ENCODE assay signal across 8 cellular contexts in the genomic region with DNA sequence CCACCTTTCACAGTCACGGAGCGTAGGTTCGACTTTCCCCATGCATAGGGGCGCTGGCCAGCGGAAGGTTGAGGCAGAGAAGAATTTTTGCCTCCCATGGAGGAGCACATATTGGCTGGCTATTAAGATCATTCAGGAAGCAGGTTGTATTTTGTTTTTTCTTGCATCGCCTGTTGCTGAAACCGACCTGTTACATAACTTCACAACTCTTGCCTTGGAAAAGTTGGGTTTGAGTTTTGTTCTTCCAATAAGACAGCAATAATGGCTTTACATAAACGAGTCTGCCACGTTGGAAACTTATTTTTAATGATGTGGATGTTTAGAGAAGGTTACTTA. TPM values are rescaled to one million over a fixed set of nuclear protein-coding genes. Genes with fewer than 3 reads are reported as not detected.
DNase-seq lines count a peak whose midpoint lies in the region; ATAC-seq and TF ChIP-seq lines count a peak whose summit lies in the region.

No MANE protein-coding gene starts in this region.

- DNase-seq in heart right ventricle (no peak), Right ventricle myocardium inferior (ENCODE audit: missing footprints) (no peak), right lobe of liver (no peak), DMS53 treated with DMSO at 0.1 percent for 48 hours (lab: John Stamatoyannopoulos, UW; ENCODE audit: unreplicated experiment) (no peak)
- DNase-seq in activated naive CD8-positive, alpha-beta T cell treated with anti-CD3 and anti-CD28 coated beads, Interleukin-2, amount 50 U/mL, for 24 hours = no peak
- DNase-seq in NK-92 treated with Interleukin-12 subunit alpha and Interleukin-12 subunit beta, amount 100 ng/mL, for 24 hours (lab: John Stamatoyannopoulos, UW) = no peak
- DNase-seq in stimulated activated naive CD4-positive, alpha-beta T cell treated with Interleukin-2 at 50 U/mL for 16 hours (lab: John Stamatoyannopoulos, UW) = no peak

- H3K9me3 ChIP-seq in heart right ventricle (no peaks in the 10 kb centered on the region), right lobe of liver (no peaks in the 10 kb centered on the region)

- H3K36me3 ChIP-seq in heart right ventricle (peaks cover 0 to 35% (median 0%) of the 10 kb centered on the region in 9 donors), right lobe of liver (peaks cover 0 to 5% (median 0%) of the 10 kb centered on the region in 4 donors), urinary bladder (ENCODE audit: insufficient read depth) (no peaks in the 10 kb centered on the region)

- peak overlapping the region; percentile 96 for H3K4me3 Mint-ChIP-seq in activated naive CD8-positive, alpha-beta T cell treated with anti-CD3 and anti-CD28 coated beads, Interleukin-2, amount 50 U/mL, for 24 hours

- H3K36me3 Mint-ChIP-seq in activated naive CD8-positive, alpha-beta T cell treated with anti-CD3 and anti-CD28 coated beads, Interleukin-2, amount 50 U/mL, for 24 hours (ENCODE audit: low read depth) = peaks cover 40% of the 10 kb centered on the region

- WGBS in heart right ventricle, 2 donors = 5 to 6% methylated on average over 9 of the region's 9 CpGs
- 0% methylated on average over 7 of the region's 9 CpGs for WGBS in right lobe of liver (ENCODE audit: insufficient coverage, low coverage, low lambda C conversion rate, missing lambda C conversion rate)
- 5% methylated on average over 9 of the region's 9 CpGs for WGBS in urinary bladder

- H3K9me3 Mint-ChIP-seq in activated naive CD8-positive, alpha-beta T cell treated with anti-CD3 and anti-CD28 coated beads, Interleukin-2, amount 50 U/mL, for 24 hours = no peaks in the 10 kb centered on the region

- H3K4me1 Mint-ChIP-seq in activated naive CD8-positive, alpha-beta T cell treated with anti-CD3 and anti-CD28 coated beads, Interleukin-2, amount 50 U/mL, for 24 hours = peaks cover 45% of the 10 kb centered on the region

- ATAC-seq in heart right ventricle = peak in 3 of 8 donors; percentile 9 to 28 (median 11)
- ATAC-seq in Right ventricle myocardium inferior = no peak
- ATAC-seq in activated naive CD8-positive, alpha-beta T cell treated with anti-CD3 and anti-CD28 coated beads, Interleukin-2, amount 50 U/mL, for 24 hours = no peak
- ATAC-seq in right lobe of liver = peak in 2 of 4 donors; percentile 2 to 4

- H3K4me3 ChIP-seq in heart right ventricle (peak overlapping the region; percentile 69 to 99 (median 90)), right lobe of liver (peak overlapping the region; percentile 74 to 91 (median 78)), urinary bladder (ENCODE audit: low read depth, low read length) (peak overlapping the region; percentile 92)

- H3K27me3 ChIP-seq in heart right ventricle (no peaks in the 10 kb centered on the region), right lobe of liver (no peaks in the 10 kb centered on the region)

- intact Hi-C loops in heart right ventricle (cut with DNase I) = loop anchor here in 5 of 10 donors (5.0 to 10.0 kb wide), 3 partner anchors 148 to 158 kb away; partner anchors contain the start of gene CRTC1 (in 4 of the 5)
- intact Hi-C loops in Right ventricle myocardium inferior (cut with DNase I) = no loop called here
- intact Hi-C loops in right lobe of liver (cut with DNase I) = no loop called here

- TF ChIP-seq POLR2A in right lobe of liver (IDR thresholded peaks at IDR 0.05) = no peak

- peaks cover 2% of the 10 kb centered on the region for H3K27me3 Mint-ChIP-seq in activated naive CD8-positive, alpha-beta T cell treated with anti-CD3 and anti-CD28 coated beads, Interleukin-2, amount 50 U/mL, for 24 hours

- peak overlapping the region; percentile 95 for H3K27ac Mint-ChIP-seq in activated naive CD8-positive, alpha-beta T cell treated with anti-CD3 and anti-CD28 coated beads, Interleukin-2, amount 50 U/mL, for 24 hours

- H3K27ac ChIP-seq in heart right ventricle (peak overlapping the region in 8 of 10 donors; percentile 84 to 96 (median 88)), right lobe of liver (peak overlapping the region; percentile 76 to 92 (median 84)), urinary bladder (ENCODE audit: low read depth) (no peak overlapping the region)

- TF ChIP-seq CTCF in heart right ventricle (IDR thresholded peaks at IDR 0.05) = no peak
- TF ChIP-seq CTCF in right lobe of liver (IDR thresholded peaks at IDR 0.05) = no peak

- H3K4me1 ChIP-seq in heart right ventricle = peaks cover 13 to 62% (median 55%) of the 10 kb centered on the region in 9 donors
- peaks cover 0 to 47% (median 10%) of the 10 kb centered on the region in 4 donors for H3K4me1 ChIP-seq in right lobe of liver
- H3K4me1 ChIP-seq in urinary bladder (ENCODE audit: insufficient read depth) = no peaks in the 10 kb centered on the region

RNA-seq across cellular contexts. Expression of gene UPF1, which starts 1.4 kb away (rescaled TPM):
- total RNA-seq in heart right ventricle (10 to 100 TPM; 32.3 to 44.3 (median 37.5) TPM), Right ventricle myocardium inferior (37.0 TPM), right lobe of liver (10 to 100 TPM; 34.0 to 61.0 (median 41.3) TPM), urinary bladder (34.4 TPM)
- polyA plus RNA-seq in heart right ventricle (10 to 100 TPM; 25.2 to 36.7 TPM), urinary bladder (52.9 TPM)

RNA-seq across cellular contexts. Expression of gene COMP, which starts 42.0 kb away (rescaled TPM):
- 1 to 10 TPM in 3 of 10 donors, under 1 TPM in 5, not detected in 2; 0.13 to 5.9 (median 0.43) TPM for total RNA-seq in heart right ventricle
- 1 to 10 TPM in 1 of 2 donors, under 1 TPM in 1; 0.29 to 2.4 TPM for polyA plus RNA-seq in heart right ventricle
- not detected for total RNA-seq in Right ventricle myocardium inferior
- total RNA-seq in right lobe of liver = under 1 TPM in 2 of 6 experiments, not detected in 4; 0.11 to 0.31 TPM
- total RNA-seq in urinary bladder = 0.90 TPM
- 25.0 TPM for polyA plus RNA-seq in urinary bladder
